16 cellular contexts compared by ENCODE assay signal in genomic region chr9:16316406-16316805, GRCh38.
"Had no signal": no experiment of that assay in that cellular context is flagged by ENCODE, and none has a peak within 500 bp of the region (broad histone marks: within the 10 kb centered on the region; RNA-seq: fewer than 3 reads in every experiment).

No MANE protein-coding gene starts in this region.

- H3K27ac Mint-ChIP-seq: activated CD8-positive, alpha-beta memory T cell treated with anti-CD3 and anti-CD28 coated beads, Interleukin-2, amount 10 ng/mL, durations not matched to agents 7 days and 5 days; activated naive CD8-positive, alpha-beta T cell treated with anti-CD3 and anti-CD28 coated beads for 36 hours; effector memory CD8-positive, alpha-beta T cell; natural killer cell; stimulated activated memory B cell treated with anti-CD40 and anti-IgM and Interleukin-4, amounts not matched to agents 10 μg/mL and 1 μg/mL and 100 μg/mL, for 72 hours; type B pancreatic cell had no signal

- DNase-seq: activated CD4-positive, alpha-beta T cell treated with anti-CD3 and anti-CD28 coated beads for 1 hour; activated CD4-positive, alpha-beta T cell treated with anti-CD3 and anti-CD28 coated beads, Interleukin-2, amount 50 U/mL, for 48 hours; activated CD8-positive, alpha-beta memory T cell treated with anti-CD3 and anti-CD28 coated beads, Interleukin-2, amount 10 ng/mL, durations not matched to agents 7 days and 5 days; activated naive CD8-positive, alpha-beta T cell treated with anti-CD3 and anti-CD28 coated beads for 36 hours; amniotic stem cell; effector memory CD8-positive, alpha-beta T cell; lower lobe of right lung; natural killer cell; spleen; stimulated activated CD4-positive, alpha-beta T cell treated with anti-CD3 and anti-CD28 coated beads, Interleukin-4, amount 100 ng/mL, for 4 hours; SW 1271; testis; WERI-Rb-1 had no signal

- ATAC-seq: activated CD8-positive, alpha-beta memory T cell treated with anti-CD3 and anti-CD28 coated beads, Interleukin-2, amount 10 ng/mL, durations not matched to agents 7 days and 5 days; effector memory CD8-positive, alpha-beta T cell; lower lobe of right lung; natural killer cell; stimulated activated memory B cell treated with anti-CD40 and anti-IgM and Interleukin-4, amounts not matched to agents 10 μg/mL and 1 μg/mL and 100 μg/mL, for 72 hours had no signal

- H3K4me1 Mint-ChIP-seq: activated CD8-positive, alpha-beta memory T cell treated with anti-CD3 and anti-CD28 coated beads, Interleukin-2, amount 10 ng/mL, durations not matched to agents 7 days and 5 days; activated naive CD8-positive, alpha-beta T cell treated with anti-CD3 and anti-CD28 coated beads for 36 hours; natural killer cell; stimulated activated memory B cell treated with anti-CD40 and anti-IgM and Interleukin-4, amounts not matched to agents 10 μg/mL and 1 μg/mL and 100 μg/mL, for 72 hours had no signal

- H3K4me1 ChIP-seq: lower lobe of right lung, prostate gland, spleen had no signal

- H3K36me3 Mint-ChIP-seq: activated CD8-positive, alpha-beta memory T cell treated with anti-CD3 and anti-CD28 coated beads, Interleukin-2, amount 10 ng/mL, durations not matched to agents 7 days and 5 days; activated naive CD8-positive, alpha-beta T cell treated with anti-CD3 and anti-CD28 coated beads for 36 hours; natural killer cell; stimulated activated memory B cell treated with anti-CD40 and anti-IgM and Interleukin-4, amounts not matched to agents 10 μg/mL and 1 μg/mL and 100 μg/mL, for 72 hours; type B pancreatic cell had no signal

- H3K27me3 Mint-ChIP-seq: activated CD8-positive, alpha-beta memory T cell treated with anti-CD3 and anti-CD28 coated beads, Interleukin-2, amount 10 ng/mL, durations not matched to agents 7 days and 5 days; activated naive CD8-positive, alpha-beta T cell treated with anti-CD3 and anti-CD28 coated beads for 36 hours; effector memory CD8-positive, alpha-beta T cell; stimulated activated memory B cell treated with anti-CD40 and anti-IgM and Interleukin-4, amounts not matched to agents 10 μg/mL and 1 μg/mL and 100 μg/mL, for 72 hours had no signal

- H3K36me3 ChIP-seq: lower lobe of right lung, prostate gland, spleen, WERI-Rb-1 had no signal

- H3K27ac ChIP-seq: lower lobe of right lung, prostate gland, spleen, testis, WERI-Rb-1 had no signal

- H3K9me3 ChIP-seq: lower lobe of right lung, prostate gland, testis had no signal

- H3K4me3 ChIP-seq: lower lobe of right lung, prostate gland, spleen, testis had no signal

- H3K27me3 ChIP-seq: spleen, testis had no signal

- H3K9me3 Mint-ChIP-seq: activated naive CD8-positive, alpha-beta T cell treated with anti-CD3 and anti-CD28 coated beads for 36 hours; natural killer cell had no signal

- H3K4me3 Mint-ChIP-seq: activated CD8-positive, alpha-beta memory T cell treated with anti-CD3 and anti-CD28 coated beads, Interleukin-2, amount 10 ng/mL, durations not matched to agents 7 days and 5 days; activated naive CD8-positive, alpha-beta T cell treated with anti-CD3 and anti-CD28 coated beads for 36 hours; effector memory CD8-positive, alpha-beta T cell; natural killer cell; stimulated activated memory B cell treated with anti-CD40 and anti-IgM and Interleukin-4, amounts not matched to agents 10 μg/mL and 1 μg/mL and 100 μg/mL, for 72 hours; type B pancreatic cell had no signal
